ENCODE assay signal across 15 cellular contexts in the genomic region with DNA sequence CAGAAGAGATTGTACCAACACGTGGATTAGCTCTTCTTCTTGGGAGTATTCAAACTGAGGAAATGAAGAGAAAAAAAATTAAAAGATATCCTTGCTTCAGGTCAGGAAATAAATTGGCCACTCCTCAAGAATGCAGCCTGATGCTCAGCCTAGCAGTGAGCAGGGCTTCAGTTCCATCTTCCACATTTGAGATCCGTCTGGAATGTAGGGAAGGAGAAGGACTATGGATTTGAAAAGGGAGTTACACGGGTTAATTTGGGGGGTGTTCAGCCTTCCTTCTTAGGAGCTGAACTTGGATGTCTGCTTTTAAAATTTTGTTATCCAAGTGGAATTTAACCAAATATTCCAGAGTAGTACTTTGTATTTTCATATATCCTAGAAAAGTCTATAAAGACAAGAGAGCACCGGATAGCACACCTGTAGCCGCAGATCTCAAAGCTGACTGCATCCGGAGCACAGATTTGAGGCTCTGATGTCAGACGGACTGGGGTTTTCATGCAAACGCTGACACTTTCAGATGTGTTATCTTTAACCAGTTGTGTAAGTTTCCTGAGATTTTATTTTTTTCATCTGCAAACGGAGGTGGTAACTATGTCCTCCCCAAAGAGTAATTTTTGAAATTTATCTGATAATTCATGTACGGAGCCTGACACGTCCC.
A peak's percentile ranks its signal among the peaks of the same experiment; 100 is the strongest.
DNase-seq lines count a peak whose midpoint lies in the region; ATAC-seq and TF ChIP-seq lines count a peak whose summit lies in the region.
"Had no signal": no experiment of that assay in that cellular context is flagged by ENCODE, and none has a peak within 500 bp of the region (broad histone marks: within the 10 kb centered on the region; RNA-seq: fewer than 3 reads in every experiment).

No MANE protein-coding gene starts in this region.

- H3K4me2 ChIP-seq in MM.1S (ENCODE audit: low read depth, low read length) (peak overlapping the region; percentile 36; the same call in 1 of the 2 replicates), hepatocyte (no peak overlapping the region), smooth muscle cell (peak overlapping the region; percentile 16)
- H3K4me2 ChIP-seq: BLaER1 had no signal

- intact Hi-C loops in cardiac septum (cut with DNase I), result no loop called here

- peaks cover 5% of the 10 kb centered on the region for H3K27me3 Mint-ChIP-seq in stimulated activated memory B cell treated with anti-CD40 and anti-IgM and Interleukin-4, amounts not matched to agents 10 μg/mL and 1 μg/mL and 100 μg/mL, for 72 hours

- H3K4me3 ChIP-seq in MM.1S (ENCODE audit: low read length) (no peak overlapping the region), hepatocyte (no peak overlapping the region), smooth muscle cell (no peak overlapping the region)
- H3K4me3 ChIP-seq: BLaER1, HAP-1 had no signal

- H3F3A ChIP-seq in MM.1S (ENCODE audit: insufficient read depth, low read length) (no peaks in the 10 kb centered on the region), smooth muscle cell (ENCODE audit: low read depth) (peaks cover 29% of the 10 kb centered on the region)

- peak overlapping the region; percentile 42 for H3K27ac ChIP-seq in MM.1S (ENCODE audit: low read length)
- peak overlapping the region; percentile 20 for H3K27ac ChIP-seq in hepatocyte
- peak overlapping the region; percentile 77 for H3K27ac ChIP-seq in smooth muscle cell (ENCODE audit: low read depth)
- H3K27ac ChIP-seq in substantia nigra (ENCODE audit: low read depth, low read length, poor library complexity, severe bottlenecking), result no peak overlapping the region
- H3K27ac ChIP-seq: BLaER1, HL-60 had no signal

- TF ChIP-seq CTCF in MM.1S (IDR thresholded peaks at IDR 0.05; ENCODE audit: low read length) (no peak), hepatocyte (IDR thresholded peaks at IDR 0.05; ENCODE audit: poor library complexity) (no peak), smooth muscle cell (IDR thresholded peaks at IDR 0.05; ENCODE audit: borderline replicate concordance, insufficient read depth, poor library complexity, severe bottlenecking) (no peak)

- H4K20me1 ChIP-seq in MM.1S (ENCODE audit: insufficient read depth, low read length), result no peaks in the 10 kb centered on the region
- no peaks in the 10 kb centered on the region for H4K20me1 ChIP-seq in hepatocyte (ENCODE audit: insufficient read depth, poor library complexity, severe bottlenecking)
- no peaks in the 10 kb centered on the region for H4K20me1 ChIP-seq in smooth muscle cell (ENCODE audit: low read depth)
- H4K20me1 ChIP-seq: BLaER1 had no signal

- H3K9me2 ChIP-seq in MM.1S (replicated peaks; ENCODE audit: insufficient read depth, low read length), result no peaks in the 10 kb centered on the region
- no peaks in the 10 kb centered on the region for H3K9me2 ChIP-seq in hepatocyte (replicated peaks; ENCODE audit: insufficient read depth)

- H2AFZ ChIP-seq in MM.1S (ENCODE audit: low read length), result no peak overlapping the region
- no peak overlapping the region for H2AFZ ChIP-seq in hepatocyte
- peak overlapping the region; percentile 13 for H2AFZ ChIP-seq in smooth muscle cell (ENCODE audit: low read depth)

- WGBS in hepatocyte (ENCODE audit: low lambda C conversion rate, missing lambda C conversion rate), result 79% methylated on average over 11 of the region's 11 CpGs
- WGBS in smooth muscle cell (ENCODE audit: low lambda C conversion rate), result 88% methylated on average over 11 of the region's 11 CpGs

- H3K4me1 ChIP-seq in MM.1S (ENCODE audit: low read length) (no peaks in the 10 kb centered on the region), hepatocyte (ENCODE audit: insufficient read depth) (peaks cover 6% of the 10 kb centered on the region), smooth muscle cell (ENCODE audit: low read depth) (peaks cover 25% of the 10 kb centered on the region)
- H3K4me1 ChIP-seq: BLaER1, HAP-1 had no signal

- H3K36me3 ChIP-seq in MM.1S (replicated peaks; ENCODE audit: insufficient read depth, low read length) (no peaks in the 10 kb centered on the region), hepatocyte (replicated peaks; ENCODE audit: insufficient read depth, low read depth) (no peaks in the 10 kb centered on the region), smooth muscle cell (ENCODE audit: low read depth) (no peaks in the 10 kb centered on the region)
- H3K36me3 ChIP-seq: BLaER1, HAP-1 had no signal

- H3K4me3 Mint-ChIP-seq in stimulated activated memory B cell treated with anti-CD40 and anti-IgM and Interleukin-4, amounts not matched to agents 10 μg/mL and 1 μg/mL and 100 μg/mL, for 72 hours, result no peak overlapping the region
- H3K4me3 Mint-ChIP-seq: CD8-positive, alpha-beta T cell had no signal

- H3K27ac Mint-ChIP-seq in stimulated activated memory B cell treated with anti-CD40 and anti-IgM and Interleukin-4, amounts not matched to agents 10 μg/mL and 1 μg/mL and 100 μg/mL, for 72 hours, result no peak overlapping the region
- H3K27ac Mint-ChIP-seq: CD8-positive, alpha-beta T cell had no signal

- no peak for ATAC-seq in stimulated activated memory B cell treated with anti-CD40 and anti-IgM and Interleukin-4, amounts not matched to agents 10 μg/mL and 1 μg/mL and 100 μg/mL, for 72 hours
- ATAC-seq: CD8-positive, alpha-beta T cell had no signal

- no peaks in the 10 kb centered on the region for H3K79me2 ChIP-seq in MM.1S (ENCODE audit: low read length)
- no peaks in the 10 kb centered on the region for H3K79me2 ChIP-seq in hepatocyte
- peaks cover 24% of the 10 kb centered on the region for H3K79me2 ChIP-seq in smooth muscle cell (ENCODE audit: low read depth)

- no peaks in the 10 kb centered on the region for H3K4me1 Mint-ChIP-seq in stimulated activated memory B cell treated with anti-CD40 and anti-IgM and Interleukin-4, amounts not matched to agents 10 μg/mL and 1 μg/mL and 100 μg/mL, for 72 hours

- H3K36me3 Mint-ChIP-seq in stimulated activated memory B cell treated with anti-CD40 and anti-IgM and Interleukin-4, amounts not matched to agents 10 μg/mL and 1 μg/mL and 100 μg/mL, for 72 hours, result no peaks in the 10 kb centered on the region
- H3K36me3 Mint-ChIP-seq: CD8-positive, alpha-beta T cell had no signal

- H3K9me3 ChIP-seq in MM.1S (replicated peaks; ENCODE audit: insufficient read depth, low read length) (no peaks in the 10 kb centered on the region), hepatocyte (ENCODE audit: low read depth) (no peaks in the 10 kb centered on the region), smooth muscle cell (replicated peaks; ENCODE audit: low read depth) (no peaks in the 10 kb centered on the region)
- H3K9me3 ChIP-seq: BLaER1, HAP-1 had no signal

- no peaks in the 10 kb centered on the region for H3K9me3 Mint-ChIP-seq in stimulated activated memory B cell treated with anti-CD40 and anti-IgM and Interleukin-4, amounts not matched to agents 10 μg/mL and 1 μg/mL and 100 μg/mL, for 72 hours
- H3K9me3 Mint-ChIP-seq: CD8-positive, alpha-beta T cell had no signal

- peak; percentile 65 for DNase-seq in EH (ENCODE audit: low read depth)
- peak; percentile 66 for DNase-seq in MM.1S
- DNase-seq in hepatocyte (ENCODE audit: low spot score), result no peak
- DNase-seq in smooth muscle cell (lab: John Stamatoyannopoulos, UW; ENCODE audit: unreplicated experiment), result no peak
- DNase-seq in cardiac septum (ENCODE audit: low spot score), result no peak
- no peak for DNase-seq in substantia nigra (lab: John Stamatoyannopoulos, UW)
- DNase-seq: CD8-positive, alpha-beta T cell; NCI-H1417 treated with DMSO at 0.1 percent for 48 hours; NCI-H1930; NCI-H2171; NCI-H774 had no signal

- no peak overlapping the region for H3K9ac ChIP-seq in MM.1S (ENCODE audit: low read length)
- H3K9ac ChIP-seq in smooth muscle cell (ENCODE audit: low read depth), result peak overlapping the region; percentile 20
- H3K9ac ChIP-seq: BLaER1 had no signal

- H3K27me3 ChIP-seq in MM.1S (replicated peaks; ENCODE audit: insufficient read depth, low read length) (no peaks in the 10 kb centered on the region), hepatocyte (no peaks in the 10 kb centered on the region), smooth muscle cell (ENCODE audit: low read depth) (no peaks in the 10 kb centered on the region)
- H3K27me3 ChIP-seq: BLaER1 had no signal

Comparison
In these comparisons a context has a peak if more than half of its experiments do, and no peak if none do; other contexts are left out.
1. DNase-seq: peak in EH (single experiment) and MM.1S (single experiment); none in hepatocyte (single experiment), smooth muscle cell (single experiment), cardiac septum (single experiment) and substantia nigra (0 of 49).